In the genomic region with DNA sequence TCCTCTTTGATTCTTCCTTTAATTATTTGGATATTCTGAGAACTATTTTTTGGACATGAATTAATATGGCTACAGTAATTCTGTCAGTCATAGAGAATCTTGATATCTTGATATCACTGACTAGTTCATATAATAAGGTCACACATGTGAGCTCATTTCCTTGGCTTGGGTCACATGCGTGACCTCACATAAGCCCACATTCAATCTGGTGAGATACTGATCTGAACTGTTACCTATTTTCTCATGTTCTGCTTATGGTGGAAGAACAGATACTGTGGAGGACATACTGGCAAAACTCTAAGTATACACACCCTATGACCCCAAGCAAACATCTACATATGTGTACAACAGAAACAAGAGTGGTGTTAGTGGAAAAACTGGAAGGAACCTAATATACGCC, we compare ENCODE assay signal across 27 cellular contexts. TPM values are rescaled to one million over a fixed set of nuclear protein-coding genes. Genes with fewer than 3 reads are reported as not detected.
A peak's percentile ranks its signal among the peaks of the same experiment; 100 is the strongest.
DNase-seq lines count a peak whose midpoint lies in the region; ATAC-seq, FAIRE-seq and TF ChIP-seq lines count a peak whose summit lies in the region.
"Had no signal": no experiment of that assay in that cellular context is flagged by ENCODE, and none has a peak within 500 bp of the region (broad histone marks: within the 10 kb centered on the region; RNA-seq: fewer than 3 reads in every experiment).

No MANE protein-coding gene starts in this region.

- H3K4me3 ChIP-seq in HepG2 (replicated peaks in 1 of 3; ENCODE audit: insufficient read depth in 1 of 3, low read depth in 2 of 3, low read length in 3 of 3) (no peak overlapping the region), right lobe of liver (no peak overlapping the region)
- H3K4me3 ChIP-seq: SJSA1 had no signal

- H3K4me3 Mint-ChIP-seq in immature natural killer cell = no peak overlapping the region
- H3K4me3 Mint-ChIP-seq: B cell; CD8-positive, alpha-beta memory T cell; IgD-negative memory B cell had no signal

- ATAC-seq in HepG2 (no peak), right lobe of liver (no peak)

- peaks cover 12 to 39% of the 10 kb centered on the region in 2 donors for H3K4me1 Mint-ChIP-seq in immature natural killer cell

- no peak for TF ChIP-seq RAD21 in HepG2 (CRISPR knock-in tag; IDR thresholded peaks at IDR 0.05)

- H3K9me3 ChIP-seq in HepG2 (ENCODE audit: low read length) (no peaks in the 10 kb centered on the region), right lobe of liver (no peaks in the 10 kb centered on the region)
- H3K9me3 ChIP-seq: SJSA1 had no signal

- DNase-seq in HepG2 (ENCODE audit: low spot score) (no peak), right lobe of liver (no peak), HTR-8/SVneo (ENCODE audit: insufficient read length, low spot score) (no peak), immature natural killer cell (peak in 1 of 3 donors; percentile 3), HEK293T (ENCODE audit: extremely low spot score) (no peak), cortex of kidney (lab: John Stamatoyannopoulos, UW) (no peak)
- DNase-seq in activated effector memory CD4-positive, alpha-beta T cell treated with anti-CD3 and anti-CD28 coated beads, Interleukin-2, amount 50 U/mL, for 16 hours = no peak
- DNase-seq: CD8-positive, alpha-beta memory T cell; DMS 273 treated with DMSO at 0.1 percent for 48 hours; DMS79 treated with DMSO at 0.1 percent for 48 hours; GF-D8; HCEC 1CT; NCI-H1048; NCI-H1417; NCI-H1694; NCI-H2029 treated with DMSO at 0.1 percent for 48 hours; NCI-H2227 treated with DMSO at 0.1 percent for 48 hours; NCI-H526 treated with DMSO at 0.1 percent for 48 hours; Right ventricle myocardium superior; RPMI8226 had no signal

- H3K4me1 ChIP-seq in HepG2 (ENCODE audit: insufficient read depth, low read length) (no peaks in the 10 kb centered on the region), right lobe of liver (peaks cover 0 to 10% (median 0%) of the 10 kb centered on the region in 4 donors)

- CTCF ChIA-PET in HepG2 (lab: Yijun Ruan, JAX; ENCODE audit: low intra/inter-chr PET ratio, low total read pairs) = no interaction called here
- CTCF ChIA-PET in HEK293T (lab: Yijun Ruan, JAX) = no interaction called here

- peaks cover 12 to 52% of the 10 kb centered on the region in 2 experiments for H3K36me3 ChIP-seq in HepG2 (replicated peaks in 1 of 2; ENCODE audit: control insufficient read depth in 1 of 2, insufficient read depth in 2 of 2, low read length in 2 of 2)
- peaks cover 0 to 9% (median 5%) of the 10 kb centered on the region in 4 donors for H3K36me3 ChIP-seq in right lobe of liver

- H3K27me3 ChIP-seq in HepG2 (ENCODE audit: control insufficient read depth in 1 of 2, insufficient read depth in 2 of 2, low read length in 2 of 2) (no peaks in the 10 kb centered on the region), right lobe of liver (no peaks in the 10 kb centered on the region)
- H3K27me3 ChIP-seq: SJSA1 had no signal

- H3K27ac ChIP-seq in HepG2 (ENCODE audit: extremely low read length, insufficient read depth, low read length) (no peak overlapping the region), right lobe of liver (no peak overlapping the region)
- H3K27ac ChIP-seq: C4-2B, KMS-11, SJSA1 had no signal

- intact Hi-C loops in HepG2 (cut with micrococcal nuclease; ENCODE audit: unreplicated experiment) = no loop called here
- intact Hi-C loops in right lobe of liver (cut with DNase I) = no loop called here

- 50% methylated on average over 2 of the region's 2 CpGs for WGBS in HepG2 (ENCODE audit: low lambda C conversion rate)
- 63% methylated on average over 2 of the region's 2 CpGs for WGBS in right lobe of liver (ENCODE audit: insufficient coverage, low coverage, low lambda C conversion rate, missing lambda C conversion rate)

- TF ChIP-seq EP300 in HepG2 (IDR thresholded peaks at IDR 0.05; ENCODE audit: low read depth in 2 of 2, low read length in 2 of 2) = no peak
- no peak for TF ChIP-seq EP300 in HepG2 (CRISPR knock-in tag; IDR thresholded peaks at IDR 0.05; ENCODE audit: borderline replicate concordance)

- TF ChIP-seq POLR2A in HepG2 (IDR thresholded peaks at IDR 0.05; ENCODE audit: insufficient read depth in 1 of 2, low read depth in 2 of 2, low read length in 2 of 2) (no peak), right lobe of liver (IDR thresholded peaks at IDR 0.05) (no peak)

- peak overlapping the region in 5 of 6 donors; percentile 29 to 67 (median 53) for H3K27ac Mint-ChIP-seq in immature natural killer cell
- H3K27ac Mint-ChIP-seq: B cell had no signal

- FAIRE-seq in HepG2 (lab: Jason Lieb, UNC) (peak; percentile 8), HTR-8/SVneo (lab: Jason Lieb, UNC) (peak; percentile 83)
- FAIRE-seq: GM19239, H1 had no signal

- no peak overlapping the region for H3K9ac ChIP-seq in HepG2 (ENCODE audit: insufficient read depth, low read depth, low read length)
- H3K9ac ChIP-seq: KMS-11 had no signal

- TF ChIP-seq CTCF in HepG2 (CRISPR knock-in tag; IDR thresholded peaks at IDR 0.05) (no peak), right lobe of liver (IDR thresholded peaks at IDR 0.05) (no peak)

- POLR2A ChIA-PET in HepG2 (lab: Yijun Ruan, JAX) = no interaction called here
- POLR2A ChIA-PET in HEK293T (lab: Yijun Ruan, JAX) = no interaction called here

- H3K9me3 Mint-ChIP-seq in immature natural killer cell = peaks cover 0 to 1% (median 0%) of the 10 kb centered on the region in 6 donors
- H3K9me3 Mint-ChIP-seq: CD8-positive, alpha-beta memory T cell; IgD-negative memory B cell had no signal

- no peaks in the 10 kb centered on the region for H3K79me2 ChIP-seq in HepG2 (ENCODE audit: insufficient read depth, low read length)

- H3K36me3 Mint-ChIP-seq in immature natural killer cell = peaks cover 41 to 47% (median 41%) of the 10 kb centered on the region in 3 donors

- no peaks in the 10 kb centered on the region for H4K20me1 ChIP-seq in HepG2 (ENCODE audit: insufficient read depth, low read length)

- H2AFZ ChIP-seq in HepG2 (ENCODE audit: low read length) = no peak overlapping the region

- H3K27me3 Mint-ChIP-seq in immature natural killer cell (ENCODE audit: low read depth in 3 of 3) = peaks cover 0 to 2% (median 2%) of the 10 kb centered on the region in 3 donors
- H3K27me3 Mint-ChIP-seq: B cell; CD8-positive, alpha-beta memory T cell; IgD-negative memory B cell had no signal

- no TSS peak for BruUV-seq in HepG2 (replicated peaks; lab: Mats Ljungman, UMichigan)

- no peak overlapping the region for H3K4me2 ChIP-seq in HepG2 (ENCODE audit: low read depth, low read length)
- H3K4me2 ChIP-seq: KMS-11 had no signal

- in situ Hi-C loops in HepG2 (cut with HindIII; ENCODE audit: extremely low pct_ligation_motif_present, low pct_unique_long_range_greater_than_20kb) = no loop called here

TF ChIP-seq in HepG2, 621 proteins besides CTCF, POLR2A, EP300 and RAD21 (continues in another document):
- TF ChIP-seq KDM3A (CRISPR knock-in tag; IDR thresholded peaks at IDR 0.05; ENCODE audit: low read depth) (no peak), BORCS8-MEF2B (CRISPR knock-in tag; IDR thresholded peaks at IDR 0.05) (no peak), MAF1 (CRISPR knock-in tag; IDR thresholded peaks at IDR 0.05; ENCODE audit: borderline replicate concordance) (no peak), ZNF33B (CRISPR knock-in tag; IDR thresholded peaks at IDR 0.05) (no peak), ELF3 (CRISPR knock-in tag; IDR thresholded peaks at IDR 0.05) (no peak)

TF ChIP-seq in HEK293T, 16 proteins besides CTCF, POLR2A, EP300 and RAD21:
- TF ChIP-seq FOXM1 (IDR thresholded peaks at IDR 0.05; ENCODE audit: borderline replicate concordance) = no peak
- no peak for TF ChIP-seq SP1 (IDR thresholded peaks at IDR 0.05)
- no peak for TF ChIP-seq L3MBTL2 (conservative IDR thresholded peaks at IDR 0.05)
- no peak for TF ChIP-seq FOXK2 (IDR thresholded peaks at IDR 0.05)

RNA-seq across cellular contexts. Expression of a gene that starts 44.1 kb away (rescaled TPM):
- total RNA-seq in HepG2 (2016; rRNA removed; fragmentation: Illumina TruSeq; extraction: Trizol) (33.1 and 48.2 TPM in 2 replicates), right lobe of liver (10 to 100 TPM; 13.2 to 20.4 (median 15.9) TPM)
- total RNA-seq in HepG2 (2016; cell fraction: cytosol; rRNA removed; fragmentation: Illumina TruSeq; extraction: Trizol; ENCODE audit: low read depth) = 10.9 and 12.3 TPM in 2 replicates
- 35.6 and 42.8 TPM in 2 replicates for total RNA-seq in HepG2 (2016; cell fraction: insoluble cytoplasmic fraction; rRNA removed; fragmentation: Illumina TruSeq; extraction: Trizol)
- 25.2 and 28.9 TPM in 2 replicates for total RNA-seq in HepG2 (2016; cell fraction: membrane; rRNA removed; fragmentation: Illumina TruSeq; extraction: Trizol)
- 28.4 and 32.1 TPM in 2 replicates for total RNA-seq in HepG2 (2016; cell fraction: nucleus; rRNA removed; fragmentation: Illumina TruSeq; extraction: Trizol)
- polyA plus RNA-seq in HepG2 (2011; rRNA removed) (7.1 and 9.6 TPM in 2 replicates), immature natural killer cell (10 to 100 TPM; 15.8 to 34.2 (median 33.2) TPM)
- polyA plus RNA-seq in HepG2 (2011; cell fraction: cytosol; rRNA removed) = 4.9 and 7.1 TPM in 2 replicates
- 3.2 and 3.3 TPM in 2 replicates for polyA plus RNA-seq in HepG2 (2011; cell fraction: nucleus; rRNA removed)
- 15.6 and 18.3 TPM in 2 replicates for polyA plus RNA-seq in HepG2 (2012)
- 8.0 and 9.0 TPM in 2 replicates for polyA plus RNA-seq in HepG2 (2016; cell fraction: cytosol; fragmentation: Illumina TruSeq; extraction: Trizol; ENCODE audit: low read depth)
- polyA plus RNA-seq in HepG2 (2016; cell fraction: insoluble cytoplasmic fraction; fragmentation: Illumina TruSeq; extraction: Trizol; ENCODE audit: low read depth) = 34.0 and 39.1 TPM in 2 replicates
- 16.4 and 16.9 TPM in 2 replicates for polyA plus RNA-seq in HepG2 (2016; cell fraction: membrane; fragmentation: Illumina TruSeq; extraction: Trizol; ENCODE audit: low read depth)
- 26.7 and 29.6 TPM in 2 replicates for polyA plus RNA-seq in HepG2 (2016; cell fraction: nucleus; fragmentation: Illumina TruSeq; extraction: Trizol; ENCODE audit: insufficient read depth, low read depth)
- 7.4 and 12.1 TPM in 2 replicates for polyA minus RNA-seq in HepG2 (2011; rRNA and poly(A)+ RNA removed; ENCODE audit: low replicate concordance)
- polyA minus RNA-seq in HepG2 (2011; cell fraction: cytosol; rRNA and poly(A)+ RNA removed) = 11.5 and 11.6 TPM in 2 replicates
- polyA minus RNA-seq in HepG2 (2011; cell fraction: nucleus; rRNA and poly(A)+ RNA removed) = 12.2 and 17.9 TPM in 2 replicates
